In the genomic region with DNA sequence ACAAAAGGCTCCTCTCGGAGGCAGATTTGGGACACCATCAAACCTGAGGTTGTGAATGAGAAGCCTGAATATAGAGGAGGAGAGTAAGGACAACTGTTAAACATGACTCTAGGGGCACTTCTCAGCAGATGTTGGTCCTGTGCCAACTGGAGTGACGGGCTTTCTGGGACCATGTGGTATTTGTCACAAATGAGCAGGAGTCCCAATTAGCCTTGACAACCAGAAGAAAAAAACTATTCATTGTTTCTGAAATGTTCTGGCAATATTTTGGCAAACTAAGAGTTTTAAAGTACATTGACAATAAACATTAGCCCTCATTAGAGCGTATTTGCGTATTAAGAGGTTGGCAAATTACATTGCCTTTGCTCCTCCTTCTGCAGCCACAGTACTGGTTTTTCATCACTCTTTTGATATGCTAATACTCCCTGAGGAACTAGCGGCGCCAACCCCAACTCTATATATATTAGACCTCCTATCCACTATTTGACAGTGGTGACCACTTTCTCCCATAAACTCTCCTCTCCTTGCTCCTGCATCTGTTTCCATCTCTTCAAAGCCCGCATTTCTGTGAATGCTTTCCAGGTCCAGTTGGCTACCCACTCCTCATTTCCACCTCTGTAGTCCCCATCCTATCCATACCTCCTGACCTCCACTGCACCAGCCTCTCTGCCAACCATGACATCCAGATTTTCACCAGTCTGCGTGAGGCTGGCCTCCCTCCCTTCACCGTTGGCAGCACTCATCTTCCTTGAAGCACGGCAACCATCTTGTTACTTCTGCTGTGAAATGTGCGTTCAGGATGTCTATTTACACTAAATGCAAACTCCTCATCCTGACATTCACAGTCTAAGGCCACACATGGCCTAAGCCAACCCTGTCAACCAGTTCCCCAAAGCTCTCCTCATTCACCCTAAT, we compare ENCODE assay signal across 16 cellular contexts.
"Had no signal": no experiment of that assay in that cellular context is flagged by ENCODE, and none has a peak within 500 bp of the region (broad histone marks: within the 10 kb centered on the region; RNA-seq: fewer than 3 reads in every experiment).

No MANE protein-coding gene starts in this region.

- H3K4me1 ChIP-seq: adrenal gland, colonic mucosa, esophagus muscularis mucosa, upper lobe of right lung had no signal

- H3K4me3 ChIP-seq: adrenal gland, colonic mucosa, esophagus muscularis mucosa, neural progenitor cell, ovary, upper lobe of right lung had no signal

- H3K9me3 ChIP-seq: adrenal gland, colonic mucosa, esophagus muscularis mucosa, ovary, upper lobe of right lung had no signal

- H3K36me3 ChIP-seq: adrenal gland, colonic mucosa, esophagus muscularis mucosa, neural progenitor cell, ovary, upper lobe of right lung had no signal

- ATAC-seq: activated CD8-positive, alpha-beta T cell treated with anti-CD3 and anti-CD28 coated beads for 36 hours; left lobe of liver; sciatic nerve; stimulated activated naive CD8-positive, alpha-beta T cell treated with anti-CD3 and anti-CD28 coated beads, Interleukin-15, Interleukin-2, amounts not matched to agents 100 U/mL and 50 U/mL, for 24 hours; upper lobe of right lung had no signal

- H3K27me3 ChIP-seq: adrenal gland, colonic mucosa, esophagus muscularis mucosa, neural progenitor cell, ovary, upper lobe of right lung had no signal

- H3K27ac ChIP-seq: adrenal gland, colonic mucosa, esophagus muscularis mucosa, neural progenitor cell, ovary, upper lobe of right lung had no signal

- DNase-seq: activated CD4-positive, alpha-beta T cell treated with anti-CD3 and anti-CD28 coated beads for 4 hours; activated CD8-positive, alpha-beta T cell treated with anti-CD3 and anti-CD28 coated beads for 36 hours; activated effector memory CD4-positive, alpha-beta T cell treated with anti-CD3 and anti-CD28 coated beads, Interleukin-2, amount 50 U/mL, for 16 hours; activated T-cell treated with anti-CD3 and anti-CD28 coated beads, Interleukin-2, amount 50 U/mL, for 48 hours; central memory CD4-positive, alpha-beta T cell; colonic mucosa; effector CD4-positive, alpha-beta T cell; islet precursor cell; ovary; stimulated activated naive CD8-positive, alpha-beta T cell treated with anti-CD3 and anti-CD28 coated beads, Interleukin-15, Interleukin-2, amounts not matched to agents 100 U/mL and 50 U/mL, for 24 hours; upper lobe of right lung had no signal
